23 cellular contexts compared by ENCODE assay signal in genomic region chr5:10118150-10118549, GRCh38.
"Had no signal": no experiment of that assay in that cellular context is flagged by ENCODE, and none has a peak within 500 bp of the region (broad histone marks: within the 10 kb centered on the region; RNA-seq: fewer than 3 reads in every experiment).

No MANE protein-coding gene starts in this region.

- H3K9me3 Mint-ChIP-seq: activated naive CD8-positive, alpha-beta T cell treated with anti-CD3 and anti-CD28 coated beads for 36 hours; activated T-cell treated with anti-CD3 and anti-CD28 coated beads, Interleukin-2, amount 50 U/mL, for 24 hours; activated T-helper 17 cell treated with anti-CD3 and anti-CD28 coated beads, Interleukin-2, amount 50 U/mL, for 72 hours; memory B cell; stimulated activated naive CD8-positive, alpha-beta T cell treated with anti-CD3 and anti-CD28 coated beads, Interleukin-15, Interleukin-2, amounts not matched to agents 100 ng/mL and 50 ng/mL, for 24 hours had no signal

- H3K4me1 Mint-ChIP-seq: activated naive CD8-positive, alpha-beta T cell treated with anti-CD3 and anti-CD28 coated beads for 36 hours; activated T-helper 17 cell treated with anti-CD3 and anti-CD28 coated beads, Interleukin-2, amount 50 U/mL, for 72 hours; central memory CD8-positive, alpha-beta T cell; memory B cell; nephron had no signal

- H3K36me3 Mint-ChIP-seq: activated naive CD8-positive, alpha-beta T cell treated with anti-CD3 and anti-CD28 coated beads for 36 hours; memory B cell; WTC11 had no signal

- H3K4me3 ChIP-seq: esophagus squamous epithelium, pancreas, tibial nerve had no signal

- ATAC-seq: activated T-helper 17 cell treated with anti-CD3 and anti-CD28 coated beads, Interleukin-2, amount 50 U/mL, for 72 hours; left colon; pancreas; right cardiac atrium; WTC11 had no signal

- H3K27me3 ChIP-seq: esophagus squamous epithelium, neutrophil, pancreas, tibial nerve had no signal

- DNase-seq: activated CD4-positive, alpha-beta T cell treated with anti-CD3 and anti-CD28 coated beads, Interleukin-2, amount 50 U/mL, for 4 hours; activated CD8-positive, alpha-beta memory T cell treated with anti-CD3 and anti-CD28 coated beads for 24 hours; activated CD8-positive, alpha-beta memory T cell treated with anti-CD3 and anti-CD28 coated beads, Interleukin-2, amount 50 U/mL, for 4 hours; activated naive CD4-positive, alpha-beta T cell; activated naive CD8-positive, alpha-beta T cell treated with anti-CD3 and anti-CD28 coated beads for 36 hours; activated T-cell treated with anti-CD3 and anti-CD28 coated beads, Interleukin-2, amount 50 U/mL, for 24 hours; effector memory CD4-positive, alpha-beta T cell; esophagus squamous epithelium; left colon; pancreas; right cardiac atrium; stimulated activated CD4-positive, alpha-beta T cell treated with anti-CD3 and anti-CD28 coated beads, Interleukin-12 subunit alpha, Interleukin-12 subunit beta, amount 100 ng/mL, for 4 hours; stimulated activated CD4-positive, alpha-beta T cell treated with anti-CD3 and anti-CD28 coated beads, Interleukin-4, amount 100 ng/mL, for 4 hours; substantia nigra; T1000 had no signal

- H3K9me3 ChIP-seq: esophagus squamous epithelium, neutrophil, pancreas had no signal

- H3K36me3 ChIP-seq: esophagus squamous epithelium, neutrophil, pancreas, tibial nerve had no signal

- H3K27ac ChIP-seq: esophagus squamous epithelium, neutrophil, pancreas, tibial nerve had no signal

- H3K4me1 ChIP-seq: pancreas, tibial nerve had no signal

- H3K27ac Mint-ChIP-seq: activated naive CD8-positive, alpha-beta T cell treated with anti-CD3 and anti-CD28 coated beads for 36 hours; activated T-cell treated with anti-CD3 and anti-CD28 coated beads, Interleukin-2, amount 50 U/mL, for 24 hours; activated T-helper 17 cell treated with anti-CD3 and anti-CD28 coated beads, Interleukin-2, amount 50 U/mL, for 72 hours; memory B cell; stimulated activated naive CD8-positive, alpha-beta T cell treated with anti-CD3 and anti-CD28 coated beads, Interleukin-15, Interleukin-2, amounts not matched to agents 100 ng/mL and 50 ng/mL, for 24 hours; WTC11 had no signal

- H3K4me3 Mint-ChIP-seq: activated naive CD8-positive, alpha-beta T cell treated with anti-CD3 and anti-CD28 coated beads for 36 hours; activated T-cell treated with anti-CD3 and anti-CD28 coated beads, Interleukin-2, amount 50 U/mL, for 24 hours; activated T-helper 17 cell treated with anti-CD3 and anti-CD28 coated beads, Interleukin-2, amount 50 U/mL, for 72 hours; central memory CD8-positive, alpha-beta T cell; memory B cell; nephron; stimulated activated naive CD8-positive, alpha-beta T cell treated with anti-CD3 and anti-CD28 coated beads, Interleukin-15, Interleukin-2, amounts not matched to agents 100 ng/mL and 50 ng/mL, for 24 hours; WTC11 had no signal
